In genomic region chr6:44298055-44298803, GRCh38 we compare ENCODE assay signal across 9 cellular contexts. TPM values are rescaled to one million over a fixed set of nuclear protein-coding genes. Genes with fewer than 3 reads are reported as not detected.
DNase-seq lines count a peak whose midpoint lies in the region; ATAC-seq lines count a peak whose summit lies in the region.
"Had no signal": no experiment of that assay in that cellular context is flagged by ENCODE, and none has a peak within 500 bp of the region (broad histone marks: within the 10 kb centered on the region; RNA-seq: fewer than 3 reads in every experiment).

No MANE protein-coding gene starts in this region.

- H3K4me3 Mint-ChIP-seq in activated T-cell treated with anti-CD3 and anti-CD28 coated beads, Interleukin-2, amount 50 U/mL, for 4 hours = peak overlapping the region; percentile 43
- H3K4me3 Mint-ChIP-seq in stimulated activated naive CD8-positive, alpha-beta T cell treated with anti-CD3 and anti-CD28 coated beads, Interleukin-15, amount 100 ng/mL, for 72 hours = peak overlapping the region; percentile 51 to 71

- H3K4me1 ChIP-seq in adipocyte (ENCODE audit: control insufficient read depth, insufficient read depth, low read length) = peaks cover 5% of the 10 kb centered on the region
- H3K4me1 ChIP-seq in iPS-20b (ENCODE audit: insufficient read depth, low read length) = no peaks in the 10 kb centered on the region; the same call in 1 of the 2 replicates

- no peaks in the 10 kb centered on the region for H3K9me3 Mint-ChIP-seq in activated T-cell treated with anti-CD3 and anti-CD28 coated beads, Interleukin-2, amount 50 U/mL, for 4 hours
- H3K9me3 Mint-ChIP-seq in stimulated activated naive CD8-positive, alpha-beta T cell treated with anti-CD3 and anti-CD28 coated beads, Interleukin-15, amount 100 ng/mL, for 72 hours = no peaks in the 10 kb centered on the region

- H3K36me3 ChIP-seq in adipocyte (ENCODE audit: control insufficient read depth, insufficient read depth, low read length, severe bottlenecking) (peaks cover 25% of the 10 kb centered on the region), iPS-20b (ENCODE audit: insufficient read depth, low read depth, low read length) (peaks cover 32% of the 10 kb centered on the region)

- peaks cover 10% of the 10 kb centered on the region for H3K4me1 Mint-ChIP-seq in activated T-cell treated with anti-CD3 and anti-CD28 coated beads, Interleukin-2, amount 50 U/mL, for 4 hours (ENCODE audit: low read depth)
- peaks cover 20% of the 10 kb centered on the region for H3K4me1 Mint-ChIP-seq in stimulated activated naive CD8-positive, alpha-beta T cell treated with anti-CD3 and anti-CD28 coated beads, Interleukin-15, amount 100 ng/mL, for 72 hours

- no peak for ATAC-seq in activated T-cell treated with anti-CD3 and anti-CD28 coated beads, Interleukin-2, amount 50 U/mL, for 4 hours
- peak; percentile 3 for ATAC-seq in stimulated activated naive CD8-positive, alpha-beta T cell treated with anti-CD3 and anti-CD28 coated beads, Interleukin-15, amount 100 ng/mL, for 72 hours
- ATAC-seq in GM21723 (IDR thresholded peaks at IDR 0.05; ENCODE audit: unreplicated experiment) (no peak), HG03460 (IDR thresholded peaks at IDR 0.05; ENCODE audit: unreplicated experiment) (no peak)

- peaks cover 17% of the 10 kb centered on the region for H3K36me3 Mint-ChIP-seq in activated T-cell treated with anti-CD3 and anti-CD28 coated beads, Interleukin-2, amount 50 U/mL, for 4 hours (ENCODE audit: insufficient read depth)

- peaks cover 34% of the 10 kb centered on the region for H3K27me3 Mint-ChIP-seq in activated T-cell treated with anti-CD3 and anti-CD28 coated beads, Interleukin-2, amount 50 U/mL, for 4 hours (ENCODE audit: low read depth)
- H3K27me3 Mint-ChIP-seq in stimulated activated naive CD8-positive, alpha-beta T cell treated with anti-CD3 and anti-CD28 coated beads, Interleukin-15, amount 100 ng/mL, for 72 hours = peaks cover 59% of the 10 kb centered on the region

- H3K9me3 ChIP-seq in adipocyte (ENCODE audit: control insufficient read depth, low read length) (no peaks in the 10 kb centered on the region), iPS-20b (ENCODE audit: insufficient read depth, low read depth, low read length) (no peaks in the 10 kb centered on the region)

- no peak overlapping the region for H3K27ac ChIP-seq in iPS-20b (ENCODE audit: low read length)

- H3K27me3 ChIP-seq in adipocyte (replicated peaks; ENCODE audit: control insufficient read depth, insufficient read depth, low read length) (peaks cover 39% of the 10 kb centered on the region), iPS-20b (ENCODE audit: insufficient read depth, low read length) (peaks cover 42% of the 10 kb centered on the region)

- peak overlapping the region; percentile 70 for H3K4me3 ChIP-seq in adipocyte (ENCODE audit: low read length)
- peak overlapping the region; percentile 79 for H3K4me3 ChIP-seq in iPS-20b (ENCODE audit: low read length)

- H3K9ac ChIP-seq in adipocyte (ENCODE audit: low read length) (no peak overlapping the region), iPS-20b (ENCODE audit: low read depth, low read length) (peak overlapping the region; percentile 65; the same call in 1 of the 2 replicates)

- DNase-seq in activated T-cell treated with anti-CD3 and anti-CD28 coated beads, Interleukin-2, amount 50 U/mL, for 4 hours = no peak
- no peak for DNase-seq in activated T-cell treated with anti-CD3 and anti-CD28 coated beads, Interleukin-2, amount 50 U/mL, for 48 hours
- DNase-seq in adipocyte (ENCODE audit: low read depth) = no peak
- DNase-seq in stimulated activated naive CD8-positive, alpha-beta T cell treated with anti-CD3 and anti-CD28 coated beads, Interleukin-15, amount 100 ng/mL, for 72 hours = no peak
- no peak for DNase-seq in NCI-H128 (lab: John Stamatoyannopoulos, UW; ENCODE audit: unreplicated experiment)

- H3K27ac Mint-ChIP-seq in stimulated activated naive CD8-positive, alpha-beta T cell treated with anti-CD3 and anti-CD28 coated beads, Interleukin-15, amount 100 ng/mL, for 72 hours = no peak overlapping the region
- H3K27ac Mint-ChIP-seq: CD4-positive, CD25-positive, alpha-beta regulatory T cell had no signal

RNA-seq across cellular contexts. Expression of gene AARS2, which starts 14.9 kb away (rescaled TPM):
- 10 to 100 TPM; 29.4 to 31.5 (median 29.8) TPM for total RNA-seq in activated T-cell treated with anti-CD3 and anti-CD28 coated beads, Interleukin-2, amount 50 U/mL, for 4 hours

RNA-seq across cellular contexts. Expression of gene TMEM151B, which starts 28.0 kb away (rescaled TPM):
- total RNA-seq in activated T-cell treated with anti-CD3 and anti-CD28 coated beads, Interleukin-2, amount 50 U/mL, for 4 hours = under 1 TPM in 2 of 3 donors, not detected in 1; 0.03 to 0.05 TPM
- total RNA-seq: CD4-positive, CD25-positive, alpha-beta regulatory T cell had no signal

RNA-seq across cellular contexts. Expression of gene NFKBIE, which starts 32.9 kb away (rescaled TPM):
- 10 to 100 TPM; 30.0 to 36.4 (median 33.1) TPM for total RNA-seq in activated T-cell treated with anti-CD3 and anti-CD28 coated beads, Interleukin-2, amount 50 U/mL, for 4 hours

RNA-seq across cellular contexts. Expression of gene SLC35B2, which starts 40.9 kb away (rescaled TPM):
- total RNA-seq in activated T-cell treated with anti-CD3 and anti-CD28 coated beads, Interleukin-2, amount 50 U/mL, for 4 hours = 10 to 100 TPM; 35.0 to 42.5 (median 40.8) TPM

RNA-seq across cellular contexts. Expression of gene SPATS1, which starts 44.2 kb away (rescaled TPM):
- not detected for total RNA-seq in activated T-cell treated with anti-CD3 and anti-CD28 coated beads, Interleukin-2, amount 50 U/mL, for 4 hours
- total RNA-seq: CD4-positive, CD25-positive, alpha-beta regulatory T cell had no signal
